In the genomic region with DNA sequence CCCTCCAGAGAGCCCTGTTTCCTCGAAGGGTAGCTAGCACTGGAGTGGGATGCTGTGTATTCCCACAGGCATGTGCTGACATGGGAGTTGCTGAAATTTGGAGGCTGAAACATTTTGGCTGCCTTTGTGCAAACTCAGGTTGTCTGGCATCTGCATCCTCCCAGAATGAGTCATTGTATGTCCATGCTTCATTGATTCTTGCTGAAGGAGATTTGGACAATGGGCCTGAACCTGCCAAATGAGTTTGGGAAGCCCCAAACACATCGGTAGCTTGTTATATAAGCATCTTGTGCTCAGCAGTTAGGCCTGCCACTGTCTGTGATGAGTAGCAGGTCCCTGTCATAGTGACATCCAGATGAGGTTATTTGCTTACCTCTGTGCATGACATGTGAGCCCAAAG, we compare ENCODE assay signal across 22 cellular contexts.
DNase-seq lines count a peak whose midpoint lies in the region; ATAC-seq, FAIRE-seq and TF ChIP-seq lines count a peak whose summit lies in the region.
"Had no signal": no experiment of that assay in that cellular context is flagged by ENCODE, and none has a peak within 500 bp of the region (broad histone marks: within the 10 kb centered on the region; RNA-seq: fewer than 3 reads in every experiment).

No MANE protein-coding gene starts in this region.

- H3K36me3 ChIP-seq in GM12878 (ENCODE audit: control insufficient read depth in 2 of 2, insufficient read depth in 2 of 2, low read length in 1 of 2) (no peaks in the 10 kb centered on the region), parathyroid adenoma (ENCODE audit: control insufficient read depth, insufficient read depth, low read length) (no peaks in the 10 kb centered on the region)
- H3K36me3 ChIP-seq: MG63, SJSA1 had no signal

- no peak overlapping the region for H3K27ac Mint-ChIP-seq in stimulated activated effector memory CD8-positive, alpha-beta T cell treated with anti-CD3 and anti-CD28 coated beads, Interleukin-12 subunit alpha, Interleukin-12 subunit beta, amount 100 ng/mL, for 72 hours

- TF ChIP-seq POLR2A in GM12878 (IDR thresholded peaks at IDR 0.05; ENCODE audit: low read depth, low read length), result no peak

- POLR2A ChIA-PET in GM12878 (lab: Charles Lee), result no interaction called here

- intact Hi-C loops in GM12878 (cut with micrococcal nuclease; ENCODE audit: unreplicated experiment), result no loop called here

- no peaks in the 10 kb centered on the region for H3K9me3 Mint-ChIP-seq in stimulated activated effector memory CD8-positive, alpha-beta T cell treated with anti-CD3 and anti-CD28 coated beads, Interleukin-12 subunit alpha, Interleukin-12 subunit beta, amount 100 ng/mL, for 72 hours

- ATAC-seq in GM18868 (IDR thresholded peaks at IDR 0.05; ENCODE audit: unreplicated experiment) (peak; percentile 44), GM12878 (0 out of 3 replicates have a peak, but pooled peaks have one; percentile 18), HG02610 (IDR thresholded peaks at IDR 0.05; ENCODE audit: unreplicated experiment) (no peak)
- ATAC-seq in stimulated activated effector memory CD8-positive, alpha-beta T cell treated with anti-CD3 and anti-CD28 coated beads, Interleukin-12 subunit alpha, Interleukin-12 subunit beta, amount 100 ng/mL, for 72 hours, result no peak
- ATAC-seq: A549, PC-3 had no signal

- H3K4me1 Mint-ChIP-seq in stimulated activated effector memory CD8-positive, alpha-beta T cell treated with anti-CD3 and anti-CD28 coated beads, Interleukin-12 subunit alpha, Interleukin-12 subunit beta, amount 100 ng/mL, for 72 hours, result no peaks in the 10 kb centered on the region

- in situ Hi-C loops in GM12878 (cut with MboI) (no loop called here), KBM-7 (cut with MboI; ENCODE audit: low pct_unique_long_range_greater_than_20kb, low sequenced_read_pairs) (no loop called here)

- TF ChIP-seq RAD21 in GM12878 (IDR thresholded peaks at IDR 0.05; ENCODE audit: insufficient read depth, low read depth, low read length), result no peak

- whole genome bisulfite sequencing in GM12878 (ENCODE audit: insufficient coverage, insufficient replicate concordance, low lambda C conversion rate, missing lambda C conversion rate), result 35% methylated on average over 2 of the region's 2 CpGs

- H2AFZ ChIP-seq in GM12878 (ENCODE audit: control insufficient read depth, low read depth, low read length), result no peak overlapping the region
- H2AFZ ChIP-seq in parathyroid adenoma, result peak overlapping the region; percentile 39

- peak; percentile 72 for FAIRE-seq in GM12878 (lab: Jason Lieb, UNC)
- FAIRE-seq: A549, GM18507 had no signal

- no peaks in the 10 kb centered on the region for H4K20me1 ChIP-seq in GM12878 (ENCODE audit: control insufficient read depth, insufficient read depth)

- TF ChIP-seq CTCF in GM12878 (IDR thresholded peaks at IDR 0.05 in 2 of 3, conservative IDR thresholded peaks at IDR 0.05 in 1 of 3; ENCODE audit: control insufficient read depth in 2 of 3, extremely low read depth in 1 of 3, insufficient read depth in 1 of 3, low read depth in 3 of 3, low read length in 3 of 3) (no peak), parathyroid adenoma (IDR thresholded peaks at IDR 0.05) (no peak)

- no TSS peak for BruUV-seq in GM12878 (replicated peaks; lab: Mats Ljungman, UMichigan)

- RAD21 ChIA-PET in GM12878 (lab: Charles Lee; ENCODE audit: unreplicated experiment), result no interaction called here

- CTCF ChIA-PET in GM12878 (lab: Yijun Ruan, JAX), result interaction anchor here (1.6 kb wide), 1 partner anchor 17 kb away, joined by 3 read pairs; no protein-coding TSS in a partner anchor

- H3K4me2 ChIP-seq in GM12878 (ENCODE audit: control insufficient read depth, insufficient read depth) (no peak overlapping the region), parathyroid adenoma (ENCODE audit: low read length) (no peak overlapping the region)
- H3K4me2 ChIP-seq: A549 had no signal

- SMC1A ChIA-PET in GM12878 (lab: Charles Lee; ENCODE audit: uncharacterized antibody, unreplicated experiment), result interaction anchor here (1.2 kb wide), 1 partner anchor 9 kb away, joined by 3 read pairs; no protein-coding TSS in a partner anchor

- H3K27ac ChIP-seq in GM12878 (ENCODE audit: control insufficient read depth, insufficient read depth) (no peak overlapping the region), parathyroid adenoma (peak overlapping the region; percentile 43)
- H3K27ac ChIP-seq: A549, SJSA1 had no signal

- H3K4me3 Mint-ChIP-seq in stimulated activated effector memory CD8-positive, alpha-beta T cell treated with anti-CD3 and anti-CD28 coated beads, Interleukin-12 subunit alpha, Interleukin-12 subunit beta, amount 100 ng/mL, for 72 hours, result no peak overlapping the region

- no peaks in the 10 kb centered on the region for H3K36me3 Mint-ChIP-seq in stimulated activated effector memory CD8-positive, alpha-beta T cell treated with anti-CD3 and anti-CD28 coated beads, Interleukin-12 subunit alpha, Interleukin-12 subunit beta, amount 100 ng/mL, for 72 hours

- TF ChIP-seq EP300 in GM12878 (IDR thresholded peaks at IDR 0.05; ENCODE audit: borderline replicate concordance in 1 of 2, control insufficient read depth in 1 of 2, low read depth in 2 of 2, low read length in 2 of 2), result no peak

- peak; percentile 11 for DNase-seq in Daoy (ENCODE audit: low read depth)
- no peak for DNase-seq in GM12878 (ENCODE audit: low read depth, low spot score)
- DNase-seq in KBM-7, result no peak
- no peak for DNase-seq in stimulated activated effector memory CD8-positive, alpha-beta T cell treated with anti-CD3 and anti-CD28 coated beads, Interleukin-12 subunit alpha, Interleukin-12 subunit beta, amount 100 ng/mL, for 72 hours (ENCODE audit: low spot score in 2 of 2)
- DNase-seq: C1 segment of cervical spinal cord, COR-L47, EL, GOT3, Karpas-422, MG63, NCI-H1092, NCI-H146, NCI-H345, NCI-H526 treated with DMSO at 0.1 percent for 48 hours, PC-3, SW 1271 had no signal

- H3K9ac ChIP-seq in GM12878 (ENCODE audit: control insufficient read depth, insufficient read depth, low read length), result no peak overlapping the region
- no peak overlapping the region for H3K9ac ChIP-seq in parathyroid adenoma

- no peaks in the 10 kb centered on the region for H3K9me3 ChIP-seq in GM12878 (replicated peaks; ENCODE audit: control insufficient read depth, insufficient read depth, low read length)
- H3K9me3 ChIP-seq in parathyroid adenoma (ENCODE audit: control insufficient read depth, low read length), result no peaks in the 10 kb centered on the region
- H3K9me3 ChIP-seq: A549, MG63, SJSA1 had no signal

- no peaks in the 10 kb centered on the region for H3K27me3 ChIP-seq in GM12878 (replicated peaks in 1 of 2; ENCODE audit: control insufficient read depth in 2 of 2, insufficient read depth in 2 of 2, low read length in 1 of 2)
- H3K27me3 ChIP-seq in parathyroid adenoma (ENCODE audit: control insufficient read depth, insufficient read depth, low read length), result no peaks in the 10 kb centered on the region
- H3K27me3 ChIP-seq: MG63, SJSA1 had no signal

- H3K4me1 ChIP-seq in GM12878 (ENCODE audit: control insufficient read depth, insufficient read depth, low read length) (peaks cover 10% of the 10 kb centered on the region; the same call in 1 of the 2 replicates), parathyroid adenoma (peaks cover 33% of the 10 kb centered on the region)
- H3K4me1 ChIP-seq: A549, SJSA1 had no signal

- H3K79me2 ChIP-seq in GM12878 (ENCODE audit: control insufficient read depth, insufficient read depth, low read length), result no peaks in the 10 kb centered on the region
- no peaks in the 10 kb centered on the region for H3K79me2 ChIP-seq in parathyroid adenoma

- H3K4me3 ChIP-seq in GM12878 (no peak overlapping the region), parathyroid adenoma (ENCODE audit: low read depth, low read length) (no peak overlapping the region)
- H3K4me3 ChIP-seq: A549, MG63, SJSA1 had no signal

TF ChIP-seq in GM12878, 131 proteins besides CTCF, POLR2A, EP300 and RAD21 (continues in another document):
- no peak for TF ChIP-seq WRNIP1 (IDR thresholded peaks at IDR 0.05; ENCODE audit: borderline replicate concordance, low read depth, low read length)
- no peak for TF ChIP-seq TARDBP (IDR thresholded peaks at IDR 0.05; ENCODE audit: borderline replicate concordance)
- TF ChIP-seq, protein P1, sequence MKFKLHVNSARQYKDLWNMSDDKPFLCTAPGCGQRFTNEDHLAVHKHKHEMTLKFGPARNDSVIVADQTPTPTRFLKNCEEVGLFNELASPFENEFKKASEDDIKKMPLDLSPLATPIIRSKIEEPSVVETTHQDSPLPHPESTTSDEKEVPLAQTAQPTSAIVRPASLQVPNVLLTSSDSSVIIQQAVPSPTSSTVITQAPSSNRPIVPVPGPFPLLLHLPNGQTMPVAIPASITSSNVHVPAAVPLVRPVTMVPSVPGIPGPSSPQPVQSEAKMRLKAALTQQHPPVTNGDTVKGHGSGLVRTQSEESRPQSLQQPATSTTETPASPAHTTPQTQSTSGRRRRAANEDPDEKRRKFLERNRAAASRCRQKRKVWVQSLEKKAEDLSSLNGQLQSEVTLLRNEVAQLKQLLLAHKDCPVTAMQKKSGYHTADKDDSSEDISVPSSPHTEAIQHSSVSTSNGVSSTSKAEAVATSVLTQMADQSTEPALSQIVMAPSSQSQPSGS (IDR thresholded peaks at IDR 0.05; ENCODE audit: low read length), result no peak
- TF ChIP-seq, protein P2, sequence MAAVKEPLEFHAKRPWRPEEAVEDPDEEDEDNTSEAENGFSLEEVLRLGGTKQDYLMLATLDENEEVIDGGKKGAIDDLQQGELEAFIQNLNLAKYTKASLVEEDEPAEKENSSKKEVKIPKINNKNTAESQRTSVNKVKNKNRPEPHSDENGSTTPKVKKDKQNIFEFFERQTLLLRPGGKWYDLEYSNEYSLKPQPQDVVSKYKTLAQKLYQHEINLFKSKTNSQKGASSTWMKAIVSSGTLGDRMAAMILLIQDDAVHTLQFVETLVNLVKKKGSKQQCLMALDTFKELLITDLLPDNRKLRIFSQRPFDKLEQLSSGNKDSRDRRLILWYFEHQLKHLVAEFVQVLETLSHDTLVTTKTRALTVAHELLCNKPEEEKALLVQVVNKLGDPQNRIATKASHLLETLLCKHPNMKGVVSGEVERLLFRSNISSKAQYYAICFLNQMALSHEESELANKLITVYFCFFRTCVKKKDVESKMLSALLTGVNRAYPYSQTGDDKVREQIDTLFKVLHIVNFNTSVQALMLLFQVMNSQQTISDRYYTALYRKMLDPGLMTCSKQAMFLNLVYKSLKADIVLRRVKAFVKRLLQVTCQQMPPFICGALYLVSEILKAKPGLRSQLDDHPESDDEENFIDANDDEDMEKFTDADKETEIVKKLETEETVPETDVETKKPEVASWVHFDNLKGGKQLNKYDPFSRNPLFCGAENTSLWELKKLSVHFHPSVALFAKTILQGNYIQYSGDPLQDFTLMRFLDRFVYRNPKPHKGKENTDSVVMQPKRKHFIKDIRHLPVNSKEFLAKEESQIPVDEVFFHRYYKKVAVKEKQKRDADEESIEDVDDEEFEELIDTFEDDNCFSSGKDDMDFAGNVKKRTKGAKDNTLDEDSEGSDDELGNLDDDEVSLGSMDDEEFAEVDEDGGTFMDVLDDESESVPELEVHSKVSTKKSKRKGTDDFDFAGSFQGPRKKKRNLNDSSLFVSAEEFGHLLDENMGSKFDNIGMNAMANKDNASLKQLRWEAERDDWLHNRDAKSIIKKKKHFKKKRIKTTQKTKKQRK (IDR thresholded peaks at IDR 0.05; ENCODE audit: low read depth, low read length), result no peak
- no peak for TF ChIP-seq MXI1 (IDR thresholded peaks at IDR 0.05; ENCODE audit: low read depth, low read length)
- no peak for TF ChIP-seq JUND (IDR thresholded peaks at IDR 0.05; ENCODE audit: low read depth, low read length)
- TF ChIP-seq ZSCAN29 (IDR thresholded peaks at IDR 0.05), result no peak

Comparison
In these comparisons a context has a peak if more than half of its experiments do, and no peak if none do; other contexts are left out.
1. ATAC-seq: peak in GM18868 (single experiment) and GM12878 (single experiment); none in stimulated activated effector memory CD8-positive, alpha-beta T cell treated with anti-CD3 and anti-CD28 coated beads, Interleukin-12 subunit alpha, Interleukin-12 subunit beta, amount 100 ng/mL, for 72 hours (single experiment) and HG02610 (single experiment).